8 cellular contexts compared by ENCODE assay signal in genomic region chr3:47781685-47782537, GRCh38. TPM values are rescaled to one million over a fixed set of nuclear protein-coding genes. Genes with fewer than 3 reads are reported as not detected.
DNase-seq lines count a peak whose midpoint lies in the region; ATAC-seq and TF ChIP-seq lines count a peak whose summit lies in the region.

SMARCC1 (minus strand) TSS chr3:47781893; CDS start chr3:47781797, 96 bp downstream.

- ATAC-seq in HG02798 (IDR thresholded peaks at IDR 0.05; ENCODE audit: poor library complexity, unreplicated experiment) (peak; percentile 88), heart left ventricle (peak; percentile 98 to 100 (median 99)), upper lobe of left lung (ENCODE audit: low FRiP score in 2 of 2) (peak; percentile 98 to 99)

- TF ChIP-seq EP300 in upper lobe of left lung (IDR thresholded peaks at IDR 0.05) = peak in 1 of 4 donors; percentile 88

- TF ChIP-seq CTCF in GM12875 (IDR thresholded peaks at IDR 0.05; ENCODE audit: borderline replicate concordance, insufficient read depth, low read depth, low read length) (no peak), heart left ventricle (IDR thresholded peaks at IDR 0.05) (peak in 1 of 12 donors; percentile 21), upper lobe of left lung (IDR thresholded peaks at IDR 0.05) (peak in 4 of 6 experiments; percentile 42 to 68 (median 55))

- H3K27ac ChIP-seq in adipose tissue (ENCODE audit: low read depth, low read length) = peak within 1 kb of the TSS; percentile 71
- peak within 1 kb of the TSS; percentile 89 to 99 (median 96) for H3K27ac ChIP-seq in heart left ventricle
- peak within 1 kb of the TSS; percentile 96 to 98 (median 98) for H3K27ac ChIP-seq in upper lobe of left lung

- intact Hi-C loops in heart left ventricle (cut with DNase I) = loop anchor here in 4 of 10 donors (5.0 to 10.0 kb wide), 4 partner anchors 40 to 270 kb away; partner anchors contain the start of gene ELP6 (in 1 of the 4)
- intact Hi-C loops in posterior cingulate gyrus (cut with DNase I) = loop anchor here (5.0 kb wide), 2 partner anchors 205 to 400 kb away; partner anchors contain the start of genes CSPG5 and PTPN23

- peaks cover 0 to 43% (median 26%) of the 10 kb centered on the region in 12 donors for H3K4me1 ChIP-seq in heart left ventricle
- peaks cover 20 to 37% (median 25%) of the 10 kb centered on the region in 4 donors for H3K4me1 ChIP-seq in upper lobe of left lung

- TF ChIP-seq POLR2A in heart left ventricle (IDR thresholded peaks at IDR 0.05) = peak; percentile 7 to 82
- peak in 3 of 4 donors; percentile 73 to 93 (median 87) for TF ChIP-seq POLR2A in upper lobe of left lung (IDR thresholded peaks at IDR 0.05)

- WGBS in adipose tissue, 3 donors = 0 to 1% (median 0%) methylated on average over 63 to 83 of the region's 83 CpGs
- whole genome bisulfite sequencing in heart left ventricle, 4 donors = 1% methylated on average over 55 to 83 of the region's 83 CpGs
- WGBS in upper lobe of left lung, 2 donors = 0 to 1% methylated on average over 18 to 35 of the region's 83 CpGs

- H3K4me3 ChIP-seq in GM12875 (ENCODE audit: low read depth, low read length) = peak within 1 kb of the TSS; percentile 77
- H3K4me3 ChIP-seq in heart left ventricle = peak within 1 kb of the TSS; percentile 60 to 98 (median 86)
- peak within 1 kb of the TSS; percentile 86 to 100 (median 96) for H3K4me3 ChIP-seq in upper lobe of left lung

- H3K27me3 ChIP-seq in heart left ventricle (no peaks in the 10 kb centered on the region), upper lobe of left lung (no peaks in the 10 kb centered on the region)

- H3K36me3 ChIP-seq in heart left ventricle (no peaks in the 10 kb centered on the region), upper lobe of left lung (no peaks in the 10 kb centered on the region)

- no peaks in the 10 kb centered on the region for H3K9me3 ChIP-seq in heart left ventricle
- H3K9me3 ChIP-seq in upper lobe of left lung = no peaks in the 10 kb centered on the region

- DNase-seq in NCI-H1436 (lab: John Stamatoyannopoulos, UW) (peak; percentile 84), T follicular helper cell (ENCODE audit: low read depth) (peak; percentile 95), heart left ventricle (peak; percentile 98 to 100 (median 99)), posterior cingulate gyrus (peak; percentile 94 to 99 (median 97)), upper lobe of left lung (peak; percentile 99 to 100)

RNA-seq across cellular contexts. Expression of gene SMARCC1, which starts in this region (rescaled TPM):
- polyA plus RNA-seq in adipose tissue (10 to 100 TPM; 11.5 to 21.3 (median 14.0) TPM), heart left ventricle (10 to 100 TPM in 1 of 2 donors, 1 to 10 TPM in 1; 5.8 to 17.2 TPM)
- total RNA-seq in heart left ventricle (10 to 100 TPM; 17.6 to 31.4 (median 25.5) TPM), upper lobe of left lung (10 to 100 TPM; 33.1 to 58.2 (median 49.4) TPM)

Comparison
In these comparisons a context has a peak if more than half of its experiments do, and no peak if none do; other contexts are left out.
1. Peak in every context shown above with its lines: DNase-seq, ATAC-seq, H3K4me3 ChIP-seq and H3K27ac ChIP-seq.